9 cellular contexts compared by ENCODE assay signal in genomic region chr22:17501679-17502285, GRCh38.
DNase-seq lines count a peak whose midpoint lies in the region; ATAC-seq, FAIRE-seq and TF ChIP-seq lines count a peak whose summit lies in the region.
"Had no signal": no experiment of that assay in that cellular context is flagged by ENCODE, and none has a peak within 500 bp of the region (broad histone marks: within the 10 kb centered on the region; RNA-seq: fewer than 3 reads in every experiment).

No MANE protein-coding gene starts in this region.

- H3K27ac Mint-ChIP-seq in activated CD4-positive, alpha-beta memory T cell treated with anti-CD3 and anti-CD28 coated beads, Interleukin-2, amount 10 ng/mL, durations not matched to agents 7 days and 5 days: no peak overlapping the region
- H3K27ac Mint-ChIP-seq in activated CD4-positive, alpha-beta memory T cell treated with anti-CD3 and anti-CD28 coated beads for 36 hours: no peak overlapping the region

- H3K36me3 ChIP-seq in ascending aorta (no peaks in the 10 kb centered on the region), small intestine (ENCODE audit: control insufficient read depth in 2 of 2, insufficient read depth in 2 of 2, low read length in 2 of 2) (peaks cover 0 to 2% of the 10 kb centered on the region in 2 donors)

- ATAC-seq in HG02763 (IDR thresholded peaks at IDR 0.05; ENCODE audit: unreplicated experiment): no peak

- FAIRE-seq in small intestine (lab: Jason Lieb, UNC): no peak
- FAIRE-seq: colon had no signal

- peak; percentile 16 for DNase-seq in activated CD4-positive, alpha-beta memory T cell treated with anti-CD3 and anti-CD28 coated beads, Interleukin-2, amount 10 ng/mL, durations not matched to agents 7 days and 5 days
- DNase-seq in activated CD4-positive, alpha-beta memory T cell treated with anti-CD3 and anti-CD28 coated beads for 36 hours: no peak
- peak; percentile 27 to 45 for DNase-seq in HL-60 (ENCODE audit: low read depth in 1 of 2, low spot score in 1 of 2)
- DNase-seq in NCI-H526 treated with DMSO at 0.1 percent for 48 hours (lab: John Stamatoyannopoulos, UW): peak; percentile 38
- no peak for DNase-seq in ascending aorta (ENCODE audit: low spot score in 2 of 2)
- DNase-seq in hepatic stellate cell (ENCODE audit: low spot score): peak; percentile 56
- peak; percentile 59 for DNase-seq in small intestine

- H3K27me3 ChIP-seq in HL-60 (ENCODE audit: insufficient read depth, poor library complexity, severe bottlenecking): no peaks in the 10 kb centered on the region
- H3K27me3 ChIP-seq in ascending aorta: no peaks in the 10 kb centered on the region
- no peaks in the 10 kb centered on the region for H3K27me3 ChIP-seq in small intestine (ENCODE audit: control insufficient read depth in 2 of 2, insufficient read depth in 2 of 2, low read length in 2 of 2)

- no peaks in the 10 kb centered on the region for H3K9me3 ChIP-seq in ascending aorta
- no peaks in the 10 kb centered on the region for H3K9me3 ChIP-seq in small intestine (ENCODE audit: control insufficient read depth, low read depth)

- TF ChIP-seq CTCF in HL-60 (IDR thresholded peaks at IDR 0.05; ENCODE audit: insufficient read depth, low read length) (peak; percentile 44), ascending aorta (IDR thresholded peaks at IDR 0.05) (peak; percentile 48 to 62 (median 53))

- H3K4me3 Mint-ChIP-seq in activated CD4-positive, alpha-beta memory T cell treated with anti-CD3 and anti-CD28 coated beads, Interleukin-2, amount 10 ng/mL, durations not matched to agents 7 days and 5 days: no peak overlapping the region
- H3K4me3 Mint-ChIP-seq in activated CD4-positive, alpha-beta memory T cell treated with anti-CD3 and anti-CD28 coated beads for 36 hours: no peak overlapping the region

- POLR2A ChIA-PET in activated CD4-positive, alpha-beta memory T cell treated with anti-CD3 and anti-CD28 coated beads, Interleukin-2, amount 10 ng/mL, durations not matched to agents 7 days and 5 days (lab: Charles Lee): interaction anchor here (0.9 kb wide), 1 partner anchor 330 kb away, joined by 5 read pairs; no protein-coding TSS in a partner anchor
- POLR2A ChIA-PET in activated CD4-positive, alpha-beta memory T cell treated with anti-CD3 and anti-CD28 coated beads for 36 hours (lab: Charles Lee): interaction anchor here (1.0 kb wide), 1 partner anchor 330 kb away, joined by 6 read pairs; no protein-coding TSS in a partner anchor

- H3K27me3 Mint-ChIP-seq in activated CD4-positive, alpha-beta memory T cell treated with anti-CD3 and anti-CD28 coated beads, Interleukin-2, amount 10 ng/mL, durations not matched to agents 7 days and 5 days: peaks cover 5% of the 10 kb centered on the region
- H3K27me3 Mint-ChIP-seq in activated CD4-positive, alpha-beta memory T cell treated with anti-CD3 and anti-CD28 coated beads for 36 hours: peaks cover 6% of the 10 kb centered on the region

- H3K4me1 Mint-ChIP-seq in activated CD4-positive, alpha-beta memory T cell treated with anti-CD3 and anti-CD28 coated beads, Interleukin-2, amount 10 ng/mL, durations not matched to agents 7 days and 5 days: no peaks in the 10 kb centered on the region
- no peaks in the 10 kb centered on the region for H3K4me1 Mint-ChIP-seq in activated CD4-positive, alpha-beta memory T cell treated with anti-CD3 and anti-CD28 coated beads for 36 hours (ENCODE audit: low read depth)

- H3K4me1 ChIP-seq in ascending aorta (no peaks in the 10 kb centered on the region), small intestine (ENCODE audit: control insufficient read depth in 2 of 2, insufficient read depth in 1 of 2, low read depth in 1 of 2, low read length in 1 of 2) (no peaks in the 10 kb centered on the region)

- intact Hi-C loops in activated CD4-positive, alpha-beta memory T cell treated with anti-CD3 and anti-CD28 coated beads for 36 hours (cut with micrococcal nuclease): loop anchor here (1.0 to 5.0 kb wide), 3 partner anchors 284 to 426 kb away; partner anchors contain the start of gene ADA2
- intact Hi-C loops in ascending aorta (cut with DNase I): loop anchor here (2.0 to 5.0 kb wide), 2 partner anchors 329 to 427 kb away; no protein-coding TSS in a partner anchor

- WGBS in small intestine, 3 donors: 31 to 45% (median 33%) methylated on average over 12 of the region's 12 CpGs

- no peak overlapping the region for H3K27ac ChIP-seq in HL-60 (replicated peaks)
- H3K27ac ChIP-seq in ascending aorta: no peak overlapping the region
- no peak overlapping the region for H3K27ac ChIP-seq in small intestine (ENCODE audit: low read depth in 1 of 2, low read length in 1 of 2)

- H3K4me3 ChIP-seq in HL-60 (replicated peaks; ENCODE audit: insufficient read depth, low read length) (no peak overlapping the region), ascending aorta (no peak overlapping the region), small intestine (ENCODE audit: low read depth in 1 of 2, low read length in 2 of 2) (no peak overlapping the region)

- CTCF ChIA-PET in activated CD4-positive, alpha-beta memory T cell treated with anti-CD3 and anti-CD28 coated beads, Interleukin-2, amount 10 ng/mL, durations not matched to agents 7 days and 5 days (lab: Charles Lee): interaction anchor here (0.6 to 4.3 kb wide), 23 partner anchors 9 to 585 kb away, joined by 3 to 78 read pairs (median 5); no protein-coding TSS in a partner anchor
- CTCF ChIA-PET in activated CD4-positive, alpha-beta memory T cell treated with anti-CD3 and anti-CD28 coated beads for 36 hours (lab: Charles Lee): interaction anchor here (0.6 to 3.6 kb wide), 39 partner anchors 8 to 585 kb away, joined by 3 to 91 read pairs (median 4); no protein-coding TSS in a partner anchor

- no peaks in the 10 kb centered on the region for H3K36me3 Mint-ChIP-seq in activated CD4-positive, alpha-beta memory T cell treated with anti-CD3 and anti-CD28 coated beads, Interleukin-2, amount 10 ng/mL, durations not matched to agents 7 days and 5 days (ENCODE audit: low read depth)
- H3K36me3 Mint-ChIP-seq in activated CD4-positive, alpha-beta memory T cell treated with anti-CD3 and anti-CD28 coated beads for 36 hours: no peaks in the 10 kb centered on the region

- no peaks in the 10 kb centered on the region for H3K9me3 Mint-ChIP-seq in activated CD4-positive, alpha-beta memory T cell treated with anti-CD3 and anti-CD28 coated beads, Interleukin-2, amount 10 ng/mL, durations not matched to agents 7 days and 5 days
- H3K9me3 Mint-ChIP-seq in activated CD4-positive, alpha-beta memory T cell treated with anti-CD3 and anti-CD28 coated beads for 36 hours: no peaks in the 10 kb centered on the region

Comparison
In these comparisons a context has a peak if more than half of its experiments do, and no peak if none do; other contexts are left out.
1. DNase-seq: peak in activated CD4-positive, alpha-beta memory T cell treated with anti-CD3 and anti-CD28 coated beads, Interleukin-2, amount 10 ng/mL, durations not matched to agents 7 days and 5 days (single experiment), HL-60 (2 of 2), NCI-H526 treated with DMSO at 0.1 percent for 48 hours (single experiment), hepatic stellate cell (single experiment) and small intestine (single experiment); none in activated CD4-positive, alpha-beta memory T cell treated with anti-CD3 and anti-CD28 coated beads for 36 hours (single experiment) and ascending aorta (0 of 2).